8 cellular contexts compared by ENCODE assay signal in genomic region chr10:80536361-80536835, GRCh38. TPM values are rescaled to one million over a fixed set of nuclear protein-coding genes. Genes with fewer than 3 reads are reported as not detected.
DNase-seq lines count a peak whose midpoint lies in the region; ATAC-seq and TF ChIP-seq lines count a peak whose summit lies in the region.

No MANE protein-coding gene starts in this region.

- no peaks in the 10 kb centered on the region for H3K9me3 ChIP-seq in BLaER1 treated with 17β-estradiol and CSF1 and Interleukin-3, amounts not matched to agents 10 nM and 100 nM (replicated peaks in 1 of 11)

- ATAC-seq in effector memory CD8-positive, alpha-beta T cell (replicated peaks) = no peak
- ATAC-seq in natural killer cell treated with Interleukin-12 subunit alpha and Interleukin-12 subunit beta and Interleukin-15 and Interleukin-18, amount 100 ng/mL, for 72 hours = no peak
- ATAC-seq in GM19452 (IDR thresholded peaks at IDR 0.05; ENCODE audit: unreplicated experiment) (no peak), HG02571 (IDR thresholded peaks at IDR 0.05; ENCODE audit: unreplicated experiment) (no peak)

- no peaks in the 10 kb centered on the region for H3K27me3 Mint-ChIP-seq in effector memory CD8-positive, alpha-beta T cell
- H3K27me3 Mint-ChIP-seq in natural killer cell treated with Interleukin-12 subunit alpha and Interleukin-12 subunit beta and Interleukin-15 and Interleukin-18, amount 100 ng/mL, for 72 hours = no peaks in the 10 kb centered on the region

- peak overlapping the region; percentile 87 to 89 for H3K4me3 Mint-ChIP-seq in effector memory CD8-positive, alpha-beta T cell
- peak overlapping the region; percentile 90 for H3K4me3 Mint-ChIP-seq in natural killer cell treated with Interleukin-12 subunit alpha and Interleukin-12 subunit beta and Interleukin-15 and Interleukin-18, amount 100 ng/mL, for 72 hours

- peaks cover 19 to 30% of the 10 kb centered on the region in 2 donors for H3K4me1 Mint-ChIP-seq in effector memory CD8-positive, alpha-beta T cell (ENCODE audit: low read depth in 2 of 2)
- H3K4me1 Mint-ChIP-seq in natural killer cell treated with Interleukin-12 subunit alpha and Interleukin-12 subunit beta and Interleukin-15 and Interleukin-18, amount 100 ng/mL, for 72 hours (ENCODE audit: low read depth in 2 of 2) = peaks cover 21 to 33% of the 10 kb centered on the region in 2 donors

- TF ChIP-seq POLR2A in NB4 (IDR thresholded peaks at IDR 0.05; ENCODE audit: extremely low read depth, insufficient read length) = no peak

- no peaks in the 10 kb centered on the region for H3K36me3 Mint-ChIP-seq in effector memory CD8-positive, alpha-beta T cell (ENCODE audit: insufficient read depth)
- H3K36me3 Mint-ChIP-seq in natural killer cell treated with Interleukin-12 subunit alpha and Interleukin-12 subunit beta and Interleukin-15 and Interleukin-18, amount 100 ng/mL, for 72 hours = no peaks in the 10 kb centered on the region

- peak overlapping the region; percentile 83 to 97 (median 95) for H3K27ac ChIP-seq in BLaER1 treated with 17β-estradiol and CSF1 and Interleukin-3, amounts not matched to agents 10 nM and 100 nM

- H3K9ac ChIP-seq in BLaER1 treated with 17β-estradiol and CSF1 and Interleukin-3, amounts not matched to agents 10 nM and 100 nM = peak overlapping the region; percentile 88 to 92 (median 91)

- peaks cover 0 to 23% (median 0%) of the 10 kb centered on the region in 11 experiments; a peak in 3 of 22 replicates for H3K27me3 ChIP-seq in BLaER1 treated with 17β-estradiol and CSF1 and Interleukin-3, amounts not matched to agents 10 nM and 100 nM

- H3K4me2 ChIP-seq in BLaER1 treated with 17β-estradiol and CSF1 and Interleukin-3, amounts not matched to agents 10 nM and 100 nM = peak overlapping the region; percentile 94 to 100 (median 98)

- TF ChIP-seq CTCF in NB4 (IDR thresholded peaks at IDR 0.05; ENCODE audit: low read depth, low read length) = no peak

- peaks cover 55 to 68% (median 64%) of the 10 kb centered on the region in 10 experiments for H3K4me1 ChIP-seq in BLaER1 treated with 17β-estradiol and CSF1 and Interleukin-3, amounts not matched to agents 10 nM and 100 nM

- H4K20me1 ChIP-seq in BLaER1 treated with 17β-estradiol and CSF1 and Interleukin-3, amounts not matched to agents 10 nM and 100 nM = no peaks in the 10 kb centered on the region

- DNase-seq in NB4 (ENCODE audit: low read depth) = no peak
- no peak for DNase-seq in effector memory CD8-positive, alpha-beta T cell
- no peak for DNase-seq in natural killer cell treated with Interleukin-12 subunit alpha and Interleukin-12 subunit beta and Interleukin-15 and Interleukin-18, amount 100 ng/mL, for 72 hours (ENCODE audit: low spot score)
- DNase-seq in central memory CD4-positive, alpha-beta T cell = no peak
- no peak for DNase-seq in stimulated activated CD4-positive, alpha-beta T cell treated with anti-CD3 and anti-CD28 coated beads, Interleukin-4, amount 100 ng/mL, for 4 hours

- peaks cover 0 to 4% (median 0%) of the 10 kb centered on the region in 11 experiments; a peak in 3 of 22 replicates for H3K36me3 ChIP-seq in BLaER1 treated with 17β-estradiol and CSF1 and Interleukin-3, amounts not matched to agents 10 nM and 100 nM

- H3K4me3 ChIP-seq in BLaER1 treated with 17β-estradiol and CSF1 and Interleukin-3, amounts not matched to agents 10 nM and 100 nM = peak overlapping the region; percentile 59 to 83 (median 71)
- peak overlapping the region; percentile 87 for H3K4me3 ChIP-seq in NB4 (ENCODE audit: low read depth, low read length)

- peak overlapping the region; percentile 98 for H3K27ac Mint-ChIP-seq in effector memory CD8-positive, alpha-beta T cell
- peak overlapping the region; percentile 98 to 99 for H3K27ac Mint-ChIP-seq in natural killer cell treated with Interleukin-12 subunit alpha and Interleukin-12 subunit beta and Interleukin-15 and Interleukin-18, amount 100 ng/mL, for 72 hours

- no peaks in the 10 kb centered on the region for H3K9me3 Mint-ChIP-seq in effector memory CD8-positive, alpha-beta T cell
- H3K9me3 Mint-ChIP-seq in natural killer cell treated with Interleukin-12 subunit alpha and Interleukin-12 subunit beta and Interleukin-15 and Interleukin-18, amount 100 ng/mL, for 72 hours = no peaks in the 10 kb centered on the region

RNA-seq across cellular contexts. Expression of gene SH2D4B, which starts 1.3 kb away (rescaled TPM):
- total RNA-seq in natural killer cell treated with Interleukin-12 subunit alpha and Interleukin-12 subunit beta and Interleukin-15 and Interleukin-18, amount 100 ng/mL, for 72 hours = under 1 TPM; 0.25 to 0.40 TPM
